In the genomic region with DNA sequence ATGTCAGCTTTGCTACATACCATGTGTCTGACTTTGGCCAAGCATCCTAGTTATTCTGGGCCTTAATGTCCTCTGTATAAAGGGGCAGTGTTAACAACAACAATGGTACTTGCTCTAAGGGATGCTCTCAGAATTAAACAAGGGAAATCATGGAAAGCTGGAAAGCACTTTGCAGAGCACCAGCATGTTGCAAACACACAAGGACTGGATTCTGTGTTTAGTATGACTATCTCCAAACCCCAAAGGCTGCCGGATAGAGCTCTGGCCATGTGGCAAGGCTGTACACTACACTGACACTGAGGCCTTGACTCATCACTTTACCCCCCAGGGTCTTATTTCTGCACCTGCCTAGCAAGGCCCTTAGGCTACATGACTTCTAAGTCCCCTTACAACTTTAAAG, we compare ENCODE assay signal across 21 cellular contexts.
A peak's percentile ranks its signal among the peaks of the same experiment; 100 is the strongest.
DNase-seq lines count a peak whose midpoint lies in the region; FAIRE-seq and TF ChIP-seq lines count a peak whose summit lies in the region.
"Had no signal": no experiment of that assay in that cellular context is flagged by ENCODE, and none has a peak within 500 bp of the region (broad histone marks: within the 10 kb centered on the region; RNA-seq: fewer than 3 reads in every experiment).

No MANE protein-coding gene starts in this region.

- FAIRE-seq in astrocyte (lab: Jason Lieb, UNC) = no peak
- FAIRE-seq: GM12878, H1 had no signal

- H3K4me3 ChIP-seq in astrocyte (ENCODE audit: insufficient read depth, low read depth, low read length) (no peak overlapping the region), esophagus squamous epithelium (no peak overlapping the region)
- H3K4me3 ChIP-seq: GM12878, SJCRH30 had no signal

- TF ChIP-seq CTCF in astrocyte (IDR thresholded peaks at IDR 0.05; ENCODE audit: insufficient read depth, low read depth, low read length) (no peak), GM13977 (IDR thresholded peaks at IDR 0.05; ENCODE audit: extremely low read depth, insufficient read depth, missing control alignments) (no peak), esophagus squamous epithelium (IDR thresholded peaks at IDR 0.05) (no peak)

- intact Hi-C loops in esophagus squamous epithelium (cut with DNase I) = no loop called here

- H4K20me1 ChIP-seq in astrocyte (ENCODE audit: insufficient read depth, low read length) = no peaks in the 10 kb centered on the region

- no peaks in the 10 kb centered on the region for H3K9me3 ChIP-seq in astrocyte (ENCODE audit: insufficient read depth, low read depth, low read length)
- no peaks in the 10 kb centered on the region for H3K9me3 ChIP-seq in esophagus squamous epithelium
- H3K9me3 ChIP-seq: SJCRH30 had no signal

- no peak for TF ChIP-seq POLR2A in esophagus squamous epithelium (IDR thresholded peaks at IDR 0.05)

- no peaks in the 10 kb centered on the region for H3K27me3 Mint-ChIP-seq in astrocyte (ENCODE audit: low read depth, unreplicated experiment)

- H3K27ac ChIP-seq in astrocyte (ENCODE audit: low read depth, low read length) = no peak overlapping the region
- peak overlapping the region; percentile 93 for H3K27ac ChIP-seq in substantia nigra (ENCODE audit: low read depth, low read length, poor library complexity, severe bottlenecking)
- no peak overlapping the region for H3K27ac ChIP-seq in esophagus squamous epithelium
- H3K27ac ChIP-seq: RWPE1, SJCRH30 had no signal

- H3K9ac ChIP-seq in astrocyte (ENCODE audit: low read length) = no peak overlapping the region

- H3K4me3 Mint-ChIP-seq in astrocyte (ENCODE audit: unreplicated experiment) = no peak overlapping the region
- H3K4me3 Mint-ChIP-seq: CD8-positive, alpha-beta T cell had no signal

- no peaks in the 10 kb centered on the region for H3K9me3 Mint-ChIP-seq in astrocyte (ENCODE audit: unreplicated experiment)
- H3K9me3 Mint-ChIP-seq: CD8-positive, alpha-beta T cell had no signal

- H3K4me1 ChIP-seq in astrocyte (ENCODE audit: insufficient read depth, low read length) = no peaks in the 10 kb centered on the region
- H3K4me1 ChIP-seq in esophagus squamous epithelium = peaks cover 9 to 37% (median 15%) of the 10 kb centered on the region in 3 donors
- H3K4me1 ChIP-seq: SJCRH30 had no signal

- peaks cover 8% of the 10 kb centered on the region for H3K4me1 Mint-ChIP-seq in astrocyte (ENCODE audit: low read depth, unreplicated experiment)

- H3K36me3 Mint-ChIP-seq in astrocyte (ENCODE audit: low read depth, unreplicated experiment) = peaks cover 2% of the 10 kb centered on the region
- H3K36me3 Mint-ChIP-seq: CD8-positive, alpha-beta T cell had no signal

- H2AFZ ChIP-seq in astrocyte (ENCODE audit: low read depth, low read length) = no peak overlapping the region

- no peak overlapping the region for H3K4me2 ChIP-seq in astrocyte (ENCODE audit: low read length)

- DNase-seq in M059J (ENCODE audit: low read depth) (peak; percentile 7), astrocyte (ENCODE audit: low read depth) (peak; percentile 3), medulla oblongata (ENCODE audit: extremely low spot score) (peak; percentile 91), substantia nigra (lab: John Stamatoyannopoulos, UW) (peak in 25 of 49 donors; percentile 9 to 80 (median 42)), GM13977 (ENCODE audit: low spot score) (no peak), SIG-M5 (lab: John Stamatoyannopoulos, UW) (no peak), esophagus squamous epithelium (lab: John Stamatoyannopoulos, UW) (no peak)
- DNase-seq: CD8-positive, alpha-beta T cell; DND-41; GDM1; IMR-90; Karpas-422; NCI-H1105 treated with DMSO at 0.1 percent for 48 hours; NCI-H1930; NCI-H2171 treated with DMSO at 0.1 percent for 48 hours; NCI-H446 treated with DMSO at 0.1 percent for 48 hours; NCI-H774 had no signal

- no peak overlapping the region for H3K27ac Mint-ChIP-seq in astrocyte (ENCODE audit: unreplicated experiment)
- H3K27ac Mint-ChIP-seq: CD8-positive, alpha-beta T cell had no signal

- H3K36me3 ChIP-seq in astrocyte (ENCODE audit: insufficient read depth, low read length) = no peaks in the 10 kb centered on the region
- H3K36me3 ChIP-seq in esophagus squamous epithelium = no peaks in the 10 kb centered on the region
- H3K36me3 ChIP-seq: SJCRH30 had no signal

- WGBS in esophagus squamous epithelium, 2 donors = 60 to 75% methylated on average over 1 of the region's 1 CpG

- no peaks in the 10 kb centered on the region for H3K79me2 ChIP-seq in astrocyte (ENCODE audit: insufficient read depth, low read length)

- in situ Hi-C loops in GM13977 (cut with MboI; ENCODE audit: low pct_unique_long_range_greater_than_20kb, low sequenced_read_pairs, unreplicated experiment) = no loop called here

- H3K27me3 ChIP-seq in astrocyte (ENCODE audit: insufficient read depth, low read length) = no peaks in the 10 kb centered on the region
- H3K27me3 ChIP-seq in esophagus squamous epithelium = no peaks in the 10 kb centered on the region
- H3K27me3 ChIP-seq: SJCRH30 had no signal

Comparison
In these comparisons a context has a peak if more than half of its experiments do, and no peak if none do; other contexts are left out.
1. DNase-seq: peak in M059J (single experiment), astrocyte (single experiment), medulla oblongata (single experiment) and substantia nigra (25 of 49); none in GM13977 (single experiment), SIG-M5 (single experiment) and esophagus squamous epithelium (single experiment).